Comparison of ENCODE assay signal across 8 cellular contexts in the genomic region with DNA sequence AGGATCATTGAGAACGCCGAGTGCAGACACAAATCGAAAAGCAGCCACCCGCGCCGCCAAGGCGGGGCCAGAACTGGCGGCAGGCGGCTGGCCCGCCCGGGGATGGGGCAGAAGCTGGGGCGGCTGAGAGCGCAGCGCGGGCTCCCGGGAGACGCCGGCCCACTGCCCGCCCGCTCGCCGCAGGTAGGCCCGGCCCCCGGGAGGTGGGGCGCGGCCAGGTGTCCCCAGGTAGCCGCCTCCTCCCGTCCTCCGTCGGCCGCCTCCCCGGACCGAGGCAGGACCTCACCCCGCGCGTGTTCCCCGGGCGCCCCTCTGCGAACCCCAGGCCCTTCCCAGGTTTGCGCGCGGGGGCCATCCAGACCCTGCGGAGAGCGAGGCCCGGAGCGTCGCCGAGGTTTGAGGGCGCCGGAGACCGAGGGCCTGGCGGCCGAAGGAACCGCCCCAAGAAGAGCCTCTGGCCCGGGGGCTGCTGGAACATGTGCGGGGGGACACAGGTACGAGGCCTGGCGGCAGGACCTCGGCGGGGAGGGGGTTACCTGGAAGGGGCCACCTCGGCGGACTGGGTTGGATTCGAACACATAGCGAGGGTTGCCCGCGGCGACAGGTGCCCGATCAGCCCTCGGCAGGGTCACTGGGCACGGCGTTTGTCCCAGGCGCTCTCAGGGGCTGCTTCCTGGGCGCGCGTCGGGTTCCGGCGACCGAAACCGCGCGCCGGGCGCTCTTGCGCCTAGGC. TPM values are rescaled to one million over a fixed set of nuclear protein-coding genes. Genes with fewer than 3 reads are reported as not detected.
DNase-seq lines count a peak whose midpoint lies in the region; ATAC-seq and TF ChIP-seq lines count a peak whose summit lies in the region.

A gene (plus strand): TSS at position 248 of the 733 bp plus-strand sequence. CDS start 603 bp downstream, outside the sequence.

- TF ChIP-seq CTCF in glutamatergic neuron (IDR thresholded peaks at IDR 0.05; ENCODE audit: partially characterized antibody, unreplicated experiment) (no peak), omental fat pad (IDR thresholded peaks at IDR 0.05) (no peak)

- peak; percentile 40 for DNase-seq in Ammon's horn (ENCODE audit: low spot score)
- peak; percentile 16 for DNase-seq in NCI-H2107 treated with DMSO at 0.1 percent for 48 hours (lab: John Stamatoyannopoulos, UW; ENCODE audit: unreplicated experiment)
- peak; percentile 5 for DNase-seq in activated T-cell treated with anti-CD3 and anti-CD28 coated beads, Interleukin-2, amount 50 U/mL, for 4 hours
- peak; percentile 62 for DNase-seq in glutamatergic neuron
- DNase-seq in omental fat pad (ENCODE audit: low spot score), result no peak
- DNase-seq in SHP77 treated with DMSO at 0.1 percent for 48 hours (lab: John Stamatoyannopoulos, UW), result no peak

- peaks cover 7% of the 10 kb centered on the region for H3K4me1 Mint-ChIP-seq in activated T-cell treated with anti-CD3 and anti-CD28 coated beads, Interleukin-2, amount 50 U/mL, for 4 hours (ENCODE audit: low read depth)
- no peaks in the 10 kb centered on the region for H3K4me1 Mint-ChIP-seq in glutamatergic neuron (ENCODE audit: low read depth, unreplicated experiment)

- H3K4me3 Mint-ChIP-seq in activated T-cell treated with anti-CD3 and anti-CD28 coated beads, Interleukin-2, amount 50 U/mL, for 4 hours, result peak within 1 kb of the TSS; percentile 85
- H3K4me3 Mint-ChIP-seq in glutamatergic neuron (ENCODE audit: unreplicated experiment), result peak within 1 kb of the TSS; percentile 90

- peak; percentile 56 for ATAC-seq in GM18520 (IDR thresholded peaks at IDR 0.05; ENCODE audit: unreplicated experiment)
- ATAC-seq in HG02938 (IDR thresholded peaks at IDR 0.05; ENCODE audit: unreplicated experiment), result peak; percentile 67
- peak; percentile 84 to 90 for ATAC-seq in activated T-cell treated with anti-CD3 and anti-CD28 coated beads, Interleukin-2, amount 50 U/mL, for 4 hours
- ATAC-seq in omental fat pad (ENCODE audit: low FRiP score), result peak; percentile 84

- H3K36me3 Mint-ChIP-seq in activated T-cell treated with anti-CD3 and anti-CD28 coated beads, Interleukin-2, amount 50 U/mL, for 4 hours (ENCODE audit: insufficient read depth), result no peaks in the 10 kb centered on the region
- no peaks in the 10 kb centered on the region for H3K36me3 Mint-ChIP-seq in glutamatergic neuron (ENCODE audit: unreplicated experiment)

- H3K27me3 Mint-ChIP-seq in activated T-cell treated with anti-CD3 and anti-CD28 coated beads, Interleukin-2, amount 50 U/mL, for 4 hours (ENCODE audit: low read depth), result peaks cover 26% of the 10 kb centered on the region
- peaks cover 2% of the 10 kb centered on the region for H3K27me3 Mint-ChIP-seq in glutamatergic neuron (ENCODE audit: unreplicated experiment)

- no peak within 1 kb of the TSS for H3K27ac Mint-ChIP-seq in glutamatergic neuron (ENCODE audit: unreplicated experiment)

- H3K9me3 Mint-ChIP-seq in activated T-cell treated with anti-CD3 and anti-CD28 coated beads, Interleukin-2, amount 50 U/mL, for 4 hours, result no peaks in the 10 kb centered on the region
- peaks cover 5% of the 10 kb centered on the region for H3K9me3 Mint-ChIP-seq in glutamatergic neuron (ENCODE audit: unreplicated experiment)

RNA-seq across cellular contexts. Expression of the gene that starts here (rescaled TPM):
- total RNA-seq in activated T-cell treated with anti-CD3 and anti-CD28 coated beads, Interleukin-2, amount 50 U/mL, for 4 hours, result under 1 TPM; 0.45 to 0.68 (median 0.56) TPM
- total RNA-seq in glutamatergic neuron (ENCODE audit: unreplicated experiment) (0.10 TPM), omental fat pad (1 to 10 TPM; 1.4 to 3.5 (median 2.0) TPM)

Comparison
In these comparisons a context has a peak if more than half of its experiments do, and no peak if none do; other contexts are left out.
1. Peak in DNase-seq and ATAC-seq in activated T-cell treated with anti-CD3 and anti-CD28 coated beads, Interleukin-2, amount 50 U/mL, for 4 hours; RNA of the gene not detected or under 1 TPM.
2. Peak in DNase-seq in glutamatergic neuron; RNA of the gene not detected or under 1 TPM.
3. DNase-seq: peak in Ammon's horn (single experiment) and NCI-H2107 treated with DMSO at 0.1 percent for 48 hours (single experiment); none in omental fat pad (single experiment) and SHP77 treated with DMSO at 0.1 percent for 48 hours (single experiment).
4. Peak in every context shown above with its lines, with median percentiles within 50 percentile points of each other: ATAC-seq.